ENCODE assay signal across 22 cellular contexts in genomic region chr1:64645742-64646141, GRCh38.
"Had no signal": no experiment of that assay in that cellular context is flagged by ENCODE, and none has a peak within 500 bp of the region (broad histone marks: within the 10 kb centered on the region; RNA-seq: fewer than 3 reads in every experiment).

No MANE protein-coding gene starts in this region.

- H3K4me1 Mint-ChIP-seq: immature natural killer cell, naive B cell had no signal

- H3K27ac ChIP-seq: dorsolateral prefrontal cortex, heart left ventricle, left ventricle myocardium inferior, lower lobe of right lung, psoas muscle, stomach, thoracic aorta, transverse colon had no signal

- FAIRE-seq: kidney had no signal

- H3K27me3 Mint-ChIP-seq: naive B cell had no signal

- H3K9me3 Mint-ChIP-seq: immature natural killer cell, memory B cell, naive B cell, nephron had no signal

- H3K4me1 ChIP-seq: heart left ventricle, left ventricle myocardium inferior, lower lobe of right lung, psoas muscle, stomach, transverse colon had no signal

- H3K9me3 ChIP-seq: heart left ventricle, left ventricle myocardium inferior, lower lobe of right lung, psoas muscle, stomach, thoracic aorta, transverse colon had no signal

- DNase-seq: cortex of kidney; dorsolateral prefrontal cortex; effector CD8-positive, alpha-beta T cell; foreskin melanocyte; heart left ventricle; hypothalamus; immature natural killer cell; kidney; left cardiac atrium; left ventricle myocardium inferior; lower lobe of right lung; naive B cell; psoas muscle; retina; stimulated activated naive CD4-positive, alpha-beta T cell; stomach; substantia nigra; transverse colon had no signal

- H3K27ac Mint-ChIP-seq: immature natural killer cell, memory B cell, nephron had no signal

- H3K4me3 ChIP-seq: dorsolateral prefrontal cortex, heart left ventricle, left ventricle myocardium inferior, lower lobe of right lung, psoas muscle, stomach, thoracic aorta, transverse colon had no signal

- ATAC-seq: heart left ventricle, left cardiac atrium, lower lobe of right lung, psoas muscle, sciatic nerve had no signal

- H3K27me3 ChIP-seq: dorsolateral prefrontal cortex, heart left ventricle, stomach, transverse colon had no signal

- H3K4me3 Mint-ChIP-seq: immature natural killer cell, memory B cell, naive B cell, nephron had no signal

- H3K36me3 ChIP-seq: thoracic aorta, transverse colon had no signal

- H3K36me3 Mint-ChIP-seq: immature natural killer cell, memory B cell, naive B cell had no signal
